Comparison of ENCODE assay signal across 8 cellular contexts in the genomic region with DNA sequence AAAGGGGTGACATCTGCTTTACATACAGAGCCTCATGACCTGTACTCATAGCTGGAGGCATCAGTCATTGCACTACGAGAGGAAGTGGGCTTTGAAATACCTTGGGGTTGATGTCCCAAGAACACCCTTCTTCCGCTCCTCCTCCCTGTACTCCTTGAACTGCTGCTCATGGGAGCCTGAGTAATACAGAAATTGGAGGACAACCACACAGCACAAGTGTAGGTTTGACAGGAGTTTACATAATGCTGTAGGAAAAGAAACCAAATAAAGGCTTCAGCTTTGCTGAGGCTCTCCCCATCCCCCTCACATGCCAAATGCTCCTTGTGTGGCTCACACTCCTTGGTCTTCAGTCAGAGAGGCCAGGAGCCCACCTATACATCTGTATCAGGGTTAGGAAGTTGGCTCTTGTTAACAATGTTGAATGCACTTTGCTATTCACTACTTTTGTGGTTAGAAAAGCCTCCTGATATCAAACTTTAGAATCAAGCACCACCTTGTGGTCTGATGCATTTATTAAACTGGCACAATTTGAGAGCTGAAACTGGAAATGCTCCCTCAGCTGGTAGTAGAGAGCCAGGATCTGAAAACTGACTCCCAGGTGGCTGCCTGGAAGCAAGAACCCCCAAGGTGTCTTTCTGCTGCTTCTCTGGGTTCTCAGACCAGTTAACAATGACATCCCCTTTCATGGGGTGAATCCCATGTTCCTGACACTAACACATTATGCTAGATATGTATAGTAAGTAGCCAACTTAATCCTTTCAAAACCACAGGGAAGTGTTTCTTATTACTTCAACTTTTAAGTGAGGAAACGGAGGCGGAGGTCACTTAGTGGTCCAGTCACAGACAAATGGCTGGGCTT. TPM values are rescaled to one million over a fixed set of nuclear protein-coding genes. Genes with fewer than 3 reads are reported as not detected.
A peak's percentile ranks its signal among the peaks of the same experiment; 100 is the strongest.
DNase-seq lines count a peak whose midpoint lies in the region; ATAC-seq and TF ChIP-seq lines count a peak whose summit lies in the region.

No MANE protein-coding gene starts in this region.

- no peaks in the 10 kb centered on the region for H3K36me3 Mint-ChIP-seq in neural crest cell (ENCODE audit: low read depth)

- DNase-seq in GF-D8 (lab: John Stamatoyannopoulos, UW) = peak; percentile 40
- peak; percentile 12 for DNase-seq in NCI-H82 treated with DMSO at 0.1 percent for 48 hours (lab: John Stamatoyannopoulos, UW; ENCODE audit: unreplicated experiment)
- peak; percentile 5 for DNase-seq in activated T-cell treated with anti-CD3 and anti-CD28 coated beads for 4 hours
- peak; percentile 80 for DNase-seq in fibroblast of mammary gland (ENCODE audit: low read depth)
- DNase-seq in neural crest cell (ENCODE audit: low read depth, low spot score) = peak; percentile 12
- DNase-seq in GM19238 (ENCODE audit: insufficient read length, low spot score) = no peak

- H3K4me3 ChIP-seq in fibroblast of mammary gland (ENCODE audit: control insufficient read depth, low read depth, low read length) = no peak overlapping the region

- no peaks in the 10 kb centered on the region for H3K9me3 Mint-ChIP-seq in neural crest cell

- no peak overlapping the region for H3K27ac Mint-ChIP-seq in neural crest cell (ENCODE audit: unreplicated experiment)

- TF ChIP-seq CTCF in fibroblast of mammary gland (conservative IDR thresholded peaks at IDR 0.05; ENCODE audit: control insufficient read depth, insufficient read depth, low read depth, low read length) = peak; percentile 94
- peak; percentile 74 for TF ChIP-seq CTCF in neural crest cell (conservative IDR thresholded peaks at IDR 0.05)

- ATAC-seq in HG03175 (IDR thresholded peaks at IDR 0.05; ENCODE audit: unreplicated experiment) = peak; percentile 56
- ATAC-seq in HG02610 (IDR thresholded peaks at IDR 0.05; ENCODE audit: unreplicated experiment) = no peak

- no peaks in the 10 kb centered on the region for H3K27me3 Mint-ChIP-seq in neural crest cell (ENCODE audit: low read depth)

- peaks cover 5% of the 10 kb centered on the region for H3K4me1 Mint-ChIP-seq in neural crest cell

- no peak overlapping the region for H3K4me3 Mint-ChIP-seq in neural crest cell

RNA-seq across cellular contexts. Expression of a gene that starts 56.2 kb away (rescaled TPM):
- total RNA-seq in neural crest cell = 0.14 TPM in 1 of 2 replicates, not detected in the other
